Comparison of ENCODE assay signal across 15 cellular contexts in genomic region chr17:74870028-74870427, GRCh38. TPM values are rescaled to one million over a fixed set of nuclear protein-coding genes. Genes with fewer than 3 reads are reported as not detected.
"Had no signal": no experiment of that assay in that cellular context is flagged by ENCODE, and none has a peak within 500 bp of the region (broad histone marks: within the 10 kb centered on the region; RNA-seq: fewer than 3 reads in every experiment).

No MANE protein-coding gene starts in this region.

RNA-seq across cellular contexts. Expression of gene GRIN2C, which starts 10.3 kb away (rescaled TPM):
- total RNA-seq: natural killer cell treated with Interleukin-12 subunit alpha and Interleukin-12 subunit beta and Interleukin-15 and Interleukin-18, amount 100 ng/mL, for 72 hours; upper lobe of right lung had no signal

RNA-seq across cellular contexts. Expression of gene FADS6, which starts 23.4 kb away (rescaled TPM):
- total RNA-seq: naive thymus-derived CD8-positive, alpha-beta T cell; natural killer cell treated with Interleukin-12 subunit alpha and Interleukin-12 subunit beta and Interleukin-15 and Interleukin-18, amount 100 ng/mL, for 72 hours; omental fat pad; osteocyte; posterior vena cava; prostate gland; pulmonary artery endothelial cell; right atrium auricular region; sciatic nerve; smooth muscle cell; upper lobe of right lung; uterus had no signal
- polyA plus RNA-seq: naive thymus-derived CD8-positive, alpha-beta T cell; smooth muscle cell had no signal

RNA-seq across cellular contexts. Expression of gene USH1G, which starts 53.0 kb away (rescaled TPM):
- total RNA-seq: naive thymus-derived CD8-positive, alpha-beta T cell; natural killer cell treated with Interleukin-12 subunit alpha and Interleukin-12 subunit beta and Interleukin-15 and Interleukin-18, amount 100 ng/mL, for 72 hours; omental fat pad; osteocyte; posterior vena cava; pulmonary artery endothelial cell; sciatic nerve; spleen; upper lobe of right lung had no signal
- polyA plus RNA-seq: naive thymus-derived CD8-positive, alpha-beta T cell; spleen had no signal

RNA-seq across cellular contexts. Expression of gene OTOP2, which starts 54.0 kb away (rescaled TPM):
- total RNA-seq: naive thymus-derived CD8-positive, alpha-beta T cell; natural killer cell treated with Interleukin-12 subunit alpha and Interleukin-12 subunit beta and Interleukin-15 and Interleukin-18, amount 100 ng/mL, for 72 hours; omental fat pad; osteocyte; pancreas; posterior vena cava; pulmonary artery endothelial cell; right atrium auricular region; sciatic nerve; smooth muscle cell; spleen; upper lobe of right lung; urinary bladder had no signal
- polyA plus RNA-seq: naive thymus-derived CD8-positive, alpha-beta T cell; pancreas; smooth muscle cell; spleen; urinary bladder had no signal
